In the genomic region with DNA sequence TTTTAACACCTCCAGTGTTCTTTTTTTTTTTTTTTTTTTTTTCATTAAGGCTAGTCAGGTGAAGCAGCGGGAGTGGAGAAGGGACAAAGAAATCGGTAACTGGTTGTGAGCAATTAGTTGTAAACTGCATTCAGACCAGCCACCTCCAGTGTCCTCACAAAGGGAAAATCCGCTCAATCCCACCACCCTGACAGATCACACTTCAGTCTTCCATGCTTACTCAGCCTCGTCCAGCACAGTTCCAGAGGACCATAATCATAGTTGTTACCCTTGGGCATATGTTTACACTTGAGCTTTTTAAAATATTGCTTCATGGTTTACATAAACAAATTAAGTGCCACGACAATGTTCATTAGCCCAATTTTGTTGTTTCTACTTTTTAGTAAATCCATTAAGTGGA, we compare ENCODE assay signal across 11 cellular contexts. TPM values are rescaled to one million over a fixed set of nuclear protein-coding genes. Genes with fewer than 3 reads are reported as not detected.
DNase-seq lines count a peak whose midpoint lies in the region; ATAC-seq and TF ChIP-seq lines count a peak whose summit lies in the region.
"Had no signal": no experiment of that assay in that cellular context is flagged by ENCODE, and none has a peak within 500 bp of the region (broad histone marks: within the 10 kb centered on the region; RNA-seq: fewer than 3 reads in every experiment).

No MANE protein-coding gene starts in this region.

- TF ChIP-seq CTCF in endothelial cell (IDR thresholded peaks at IDR 0.05; ENCODE audit: unreplicated experiment) = no peak
- no peak for TF ChIP-seq CTCF in nephron (IDR thresholded peaks at IDR 0.05; ENCODE audit: unreplicated experiment in 3 of 3)
- TF ChIP-seq CTCF in type B pancreatic cell (conservative IDR thresholded peaks at IDR 0.05) = no peak

- no peaks in the 10 kb centered on the region for H3K9me3 ChIP-seq in SJSA1 (replicated peaks)

- no peak overlapping the region for H3K4me3 ChIP-seq in SJSA1
- H3K4me3 ChIP-seq: K562 had no signal

- DNase-seq in SJSA1 (ENCODE audit: low read depth in 1 of 2, low spot score in 2 of 2) (no peak), endothelial cell (ENCODE audit: low spot score) (no peak), type B pancreatic cell (ENCODE audit: extremely low spot score, unreplicated experiment) (no peak)
- DNase-seq: activated naive CD4-positive, alpha-beta T cell; retina had no signal

- H3K36me3 ChIP-seq in SJSA1 = peaks cover 66% of the 10 kb centered on the region

- peaks cover 55% of the 10 kb centered on the region for H3K4me1 ChIP-seq in SJSA1 (replicated peaks)

- peak overlapping the region; percentile 32 for H3K27ac Mint-ChIP-seq in endothelial cell (ENCODE audit: unreplicated experiment)
- peak overlapping the region; percentile 83 to 95 (median 93) for H3K27ac Mint-ChIP-seq in nephron
- peak overlapping the region; percentile 100 for H3K27ac Mint-ChIP-seq in type B pancreatic cell

- no peaks in the 10 kb centered on the region for H3K27me3 ChIP-seq in SJSA1 (replicated peaks)

- H3K4me3 Mint-ChIP-seq in endothelial cell (ENCODE audit: unreplicated experiment) = peak overlapping the region; percentile 66
- peak overlapping the region; percentile 2 to 21 (median 9) for H3K4me3 Mint-ChIP-seq in nephron
- H3K4me3 Mint-ChIP-seq in type B pancreatic cell = peak overlapping the region; percentile 82

- H3K36me3 Mint-ChIP-seq in endothelial cell (ENCODE audit: low read depth, unreplicated experiment) (peaks cover 47% of the 10 kb centered on the region), nephron (ENCODE audit: low read depth) (peaks cover 49% of the 10 kb centered on the region), type B pancreatic cell (peaks cover 44% of the 10 kb centered on the region)

- H3K9me3 Mint-ChIP-seq in endothelial cell (ENCODE audit: unreplicated experiment) = no peaks in the 10 kb centered on the region
- no peaks in the 10 kb centered on the region for H3K9me3 Mint-ChIP-seq in nephron
- H3K9me3 Mint-ChIP-seq in type B pancreatic cell = no peaks in the 10 kb centered on the region

- ATAC-seq in HG02763 (IDR thresholded peaks at IDR 0.05; ENCODE audit: unreplicated experiment) (no peak), HG03432 (IDR thresholded peaks at IDR 0.05; ENCODE audit: unreplicated experiment) (no peak), HG02678 (IDR thresholded peaks at IDR 0.05; ENCODE audit: unreplicated experiment) (no peak)
- ATAC-seq: activated CD4-positive, CD25-positive, alpha-beta regulatory T cell treated with anti-CD3 and anti-CD28 coated beads, Interleukin-2, amount 50 U/mL, for 24 hours; K562 had no signal

- H3K27me3 Mint-ChIP-seq in endothelial cell (ENCODE audit: unreplicated experiment) = peaks cover 7% of the 10 kb centered on the region
- no peaks in the 10 kb centered on the region for H3K27me3 Mint-ChIP-seq in nephron (ENCODE audit: low read depth)
- no peaks in the 10 kb centered on the region for H3K27me3 Mint-ChIP-seq in type B pancreatic cell

- peak overlapping the region; percentile 42 for H3K27ac ChIP-seq in SJSA1

- peaks cover 3% of the 10 kb centered on the region for H3K4me1 Mint-ChIP-seq in endothelial cell (ENCODE audit: unreplicated experiment)
- H3K4me1 Mint-ChIP-seq in nephron = peaks cover 48% of the 10 kb centered on the region
- H3K4me1 Mint-ChIP-seq in type B pancreatic cell (ENCODE audit: unreplicated experiment) = peaks cover 47% of the 10 kb centered on the region

RNA-seq across cellular contexts. Expression of gene DYNLRB1, which starts 10.2 kb away (rescaled TPM):
- total RNA-seq in SJSA1 (2014; rRNA removed; shearing (Covaris generic)) = 147 and 190 TPM in 2 replicates
- total RNA-seq in endothelial cell (ENCODE audit: unreplicated experiment) = 96.8 TPM
- total RNA-seq in type B pancreatic cell (ENCODE audit: low replicate concordance) = 164 and 201 TPM in 2 replicates

RNA-seq across cellular contexts. Expression of gene MAP1LC3A, which starts 32.1 kb away (rescaled TPM):
- 54.1 and 64.5 TPM in 2 replicates for total RNA-seq in SJSA1 (2014; rRNA removed; shearing (Covaris generic))
- 33.6 TPM for total RNA-seq in endothelial cell (ENCODE audit: unreplicated experiment)
- 83.9 and 85.2 TPM in 2 replicates for total RNA-seq in type B pancreatic cell (ENCODE audit: low replicate concordance)

Comparison
In these comparisons a context has a peak if more than half of its experiments do, and no peak if none do; other contexts are left out.
1. H3K27ac Mint-ChIP-seq: peak in every context shown above with its lines; median percentile 100 in type B pancreatic cell; 93 in nephron; 32 in endothelial cell.
2. H3K4me3 Mint-ChIP-seq: peak in every context shown above with its lines; median percentile 82 in type B pancreatic cell; 66 in endothelial cell; 9 in nephron.